Comparison of ENCODE assay signal across 26 cellular contexts in the genomic region with DNA sequence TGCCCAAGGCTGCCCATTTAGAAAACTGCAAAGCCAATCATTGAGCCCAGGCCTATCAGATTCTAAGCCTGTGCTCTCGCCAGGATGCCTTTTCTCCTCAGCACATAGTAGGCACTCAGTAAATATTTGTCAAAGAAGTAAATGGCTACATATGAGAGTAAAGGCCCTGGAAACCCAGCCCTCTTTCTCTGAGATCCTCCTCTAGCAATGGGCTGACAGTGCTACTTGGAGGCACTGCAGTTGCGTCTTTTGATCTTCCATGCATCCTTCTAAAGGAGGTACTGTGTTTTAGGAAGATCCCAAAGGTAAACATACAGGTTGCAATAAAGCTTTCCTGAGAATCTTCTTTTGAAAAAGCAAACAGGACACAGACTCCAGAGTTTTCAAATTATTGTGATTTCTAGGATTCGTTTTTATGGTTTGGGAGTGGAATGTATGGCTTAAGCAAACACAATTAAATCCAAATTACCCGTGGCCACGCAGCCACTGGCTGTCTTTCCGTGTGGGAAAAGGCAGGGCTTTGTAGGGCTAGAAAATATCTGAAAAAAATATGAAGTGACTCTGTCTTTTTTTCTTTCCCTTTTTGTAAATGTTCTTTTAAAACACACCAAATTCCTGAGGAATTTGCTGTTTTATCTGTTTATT.
DNase-seq lines count a peak whose midpoint lies in the region; ATAC-seq, FAIRE-seq and TF ChIP-seq lines count a peak whose summit lies in the region.
"Had no signal": no experiment of that assay in that cellular context is flagged by ENCODE, and none has a peak within 500 bp of the region (broad histone marks: within the 10 kb centered on the region; RNA-seq: fewer than 3 reads in every experiment).

No MANE protein-coding gene starts in this region.

- no peaks in the 10 kb centered on the region for H3K36me3 Mint-ChIP-seq in nephron (ENCODE audit: low read depth)
- H3K36me3 Mint-ChIP-seq in naive thymus-derived CD4-positive, alpha-beta T cell = peaks cover 0 to 4% (median 4%) of the 10 kb centered on the region in 5 donors
- H3K36me3 Mint-ChIP-seq: CD8-positive, alpha-beta memory T cell had no signal

- peaks cover 41% of the 10 kb centered on the region for H3K4me1 Mint-ChIP-seq in nephron
- H3K4me1 Mint-ChIP-seq in naive thymus-derived CD4-positive, alpha-beta T cell = no peaks in the 10 kb centered on the region
- H3K4me1 Mint-ChIP-seq: CD8-positive, alpha-beta memory T cell had no signal

- no peak overlapping the region for H3K4me3 ChIP-seq in fibroblast of lung (replicated peaks in 1 of 4; ENCODE audit: control extremely low read depth in 1 of 4, insufficient read depth in 1 of 4, low read depth in 3 of 4, low read length in 4 of 4)
- H3K4me3 ChIP-seq in WERI-Rb-1 (ENCODE audit: low read depth, low read length) = no peak overlapping the region
- H3K4me3 ChIP-seq in naive thymus-derived CD4-positive, alpha-beta T cell (ENCODE audit: low read length) = no peak overlapping the region
- H3K4me3 ChIP-seq: PC-9 had no signal

- TF ChIP-seq CTCF in fibroblast of lung (conservative IDR thresholded peaks at IDR 0.05 in 1 of 2, IDR thresholded peaks at IDR 0.05 in 1 of 2; ENCODE audit: low read depth in 1 of 2, low read length in 2 of 2) (no peak), nephron (IDR thresholded peaks at IDR 0.05; ENCODE audit: unreplicated experiment in 3 of 3) (no peak), WERI-Rb-1 (IDR thresholded peaks at IDR 0.05; ENCODE audit: low read depth, low read length) (no peak)

- peaks cover 12% of the 10 kb centered on the region for H3K4me1 ChIP-seq in fibroblast of lung (ENCODE audit: control insufficient read depth, extremely low read depth, insufficient read depth, low read length)
- H3K4me1 ChIP-seq in naive thymus-derived CD4-positive, alpha-beta T cell (ENCODE audit: control insufficient read depth in 2 of 2, insufficient read depth in 2 of 2, low read length in 2 of 2) = no peaks in the 10 kb centered on the region

- H3K4me3 Mint-ChIP-seq in nephron = no peak overlapping the region
- H3K4me3 Mint-ChIP-seq in naive thymus-derived CD4-positive, alpha-beta T cell = no peak overlapping the region
- H3K4me3 Mint-ChIP-seq: CD8-positive, alpha-beta memory T cell; IgD-negative memory B cell had no signal

- CTCF ChIA-PET in naive thymus-derived CD4-positive, alpha-beta T cell (lab: Charles Lee) = no interaction called here

- FAIRE-seq in GM12891 (lab: Jason Lieb, UNC) = no peak
- FAIRE-seq: A204.1, G401.6, GM18507 had no signal

- no peak for ATAC-seq in naive thymus-derived CD4-positive, alpha-beta T cell

- H3K9me3 ChIP-seq in fibroblast of lung (ENCODE audit: control insufficient read depth, insufficient read depth, low read depth, low read length) (no peaks in the 10 kb centered on the region), WERI-Rb-1 (ENCODE audit: severe bottlenecking) (no peaks in the 10 kb centered on the region)
- H3K9me3 ChIP-seq in naive thymus-derived CD4-positive, alpha-beta T cell (ENCODE audit: control insufficient read depth in 2 of 3, low read length in 3 of 3) = no peaks in the 10 kb centered on the region

- H3K27me3 ChIP-seq in fibroblast of lung (ENCODE audit: control insufficient read depth, insufficient read depth, low read length) = no peaks in the 10 kb centered on the region
- H3K27me3 ChIP-seq in WERI-Rb-1 (ENCODE audit: insufficient read depth, low read depth, severe bottlenecking) = no peaks in the 10 kb centered on the region
- no peaks in the 10 kb centered on the region for H3K27me3 ChIP-seq in naive thymus-derived CD4-positive, alpha-beta T cell (ENCODE audit: control insufficient read depth in 2 of 2, insufficient read depth in 2 of 2, low read length in 2 of 2)

- no peak overlapping the region for H3K27ac ChIP-seq in fibroblast of lung (ENCODE audit: insufficient read depth, low read length)
- H3K27ac ChIP-seq in WERI-Rb-1 = no peak overlapping the region
- H3K27ac ChIP-seq in naive thymus-derived CD4-positive, alpha-beta T cell (ENCODE audit: low read depth, low read length) = no peak overlapping the region
- H3K27ac ChIP-seq: C4-2B, PC-9 had no signal

- H3K79me2 ChIP-seq in fibroblast of lung (ENCODE audit: control insufficient read depth, insufficient read depth, low read length) = no peaks in the 10 kb centered on the region

- no peak overlapping the region for H3K9ac ChIP-seq in fibroblast of lung (ENCODE audit: insufficient read depth, low read length)

- H4K20me1 ChIP-seq in fibroblast of lung (ENCODE audit: control insufficient read depth, extremely low read depth, insufficient read depth, low read length) = no peaks in the 10 kb centered on the region

- H3K27ac Mint-ChIP-seq in nephron = peak overlapping the region in 2 of 3 experiments; percentile 13 to 15
- H3K27ac Mint-ChIP-seq in naive thymus-derived CD4-positive, alpha-beta T cell = no peak overlapping the region
- H3K27ac Mint-ChIP-seq: CD8-positive, alpha-beta memory T cell; IgD-negative memory B cell had no signal

- H3K36me3 ChIP-seq in fibroblast of lung (ENCODE audit: control insufficient read depth, insufficient read depth, low read length) = no peaks in the 10 kb centered on the region
- no peaks in the 10 kb centered on the region for H3K36me3 ChIP-seq in WERI-Rb-1
- no peaks in the 10 kb centered on the region for H3K36me3 ChIP-seq in naive thymus-derived CD4-positive, alpha-beta T cell (ENCODE audit: control insufficient read depth in 2 of 3, insufficient read depth in 3 of 3, low read length in 3 of 3)

- DNase-seq in EH (ENCODE audit: low read depth) = peak; percentile 75
- peak; percentile 7 for DNase-seq in NCI-H1105 (lab: John Stamatoyannopoulos, UW)
- DNase-seq in fibroblast of lung (ENCODE audit: low read depth in 2 of 2) = no peak
- no peak for DNase-seq in WERI-Rb-1
- DNase-seq in naive thymus-derived CD4-positive, alpha-beta T cell = no peak
- no peak for DNase-seq in GM12891 (ENCODE audit: insufficient read length, low spot score)
- DNase-seq: Calu3; CD8-positive, alpha-beta memory T cell; DMS153; GOT3; HCEC 1CT; MV-4-11; NCI-H1436 treated with DMSO at 0.1 percent for 48 hours; NCI-H1930; NCI-H226; NCI-H524; PC-9; RPMI8226; SHP77; SW 1271 had no signal

- H3K9me3 Mint-ChIP-seq in nephron = no peaks in the 10 kb centered on the region
- peaks cover 0 to 4% (median 0%) of the 10 kb centered on the region in 11 donors for H3K9me3 Mint-ChIP-seq in naive thymus-derived CD4-positive, alpha-beta T cell
- H3K9me3 Mint-ChIP-seq: CD8-positive, alpha-beta memory T cell; IgD-negative memory B cell had no signal

- H2AFZ ChIP-seq in fibroblast of lung (ENCODE audit: low read length) = no peak overlapping the region
- H2AFZ ChIP-seq: PC-9 had no signal

- intact Hi-C loops in naive thymus-derived CD4-positive, alpha-beta T cell (cut with micrococcal nuclease) = no loop called here

- TF ChIP-seq POLR2A in GM12891 (IDR thresholded peaks at IDR 0.05; ENCODE audit: low read depth, low read length) = no peak

- H3K27me3 Mint-ChIP-seq in nephron (ENCODE audit: low read depth) = no peaks in the 10 kb centered on the region
- peaks cover 0 to 5% (median 0%) of the 10 kb centered on the region in 5 donors for H3K27me3 Mint-ChIP-seq in naive thymus-derived CD4-positive, alpha-beta T cell

- H3K4me2 ChIP-seq in fibroblast of lung (ENCODE audit: extremely low read depth, insufficient read depth, low read length) = peak overlapping the region; percentile 8
- H3K4me2 ChIP-seq: PC-9 had no signal

- POLR2A ChIA-PET in naive thymus-derived CD4-positive, alpha-beta T cell (lab: Charles Lee) = no interaction called here

TF ChIP-seq in GM12891, 5 proteins besides CTCF, POLR2A, EP300 and RAD21:
- no peak for TF ChIP-seq POLR2AphosphoS5 (IDR thresholded peaks at IDR 0.05; ENCODE audit: low read depth, low read length)
- TF ChIP-seq SPI1 (IDR thresholded peaks at IDR 0.05; ENCODE audit: low read depth, low read length) = no peak
- no peak for TF ChIP-seq TAF1 (IDR thresholded peaks at IDR 0.05; ENCODE audit: low read depth, low read length)
- no peak for TF ChIP-seq PAX5 (IDR thresholded peaks at IDR 0.05; ENCODE audit: insufficient read depth, low read length, severe bottlenecking)
- no peak for TF ChIP-seq POU2F2 (IDR thresholded peaks at IDR 0.05; ENCODE audit: low read depth, low read length)

Comparison
In these comparisons a context has a peak if more than half of its experiments do, and no peak if none do; other contexts are left out.
1. DNase-seq: peak in EH (single experiment) and NCI-H1105 (single experiment); none in fibroblast of lung (0 of 2), WERI-Rb-1 (single experiment), naive thymus-derived CD4-positive, alpha-beta T cell (0 of 9) and GM12891 (single experiment).
2. H3K27ac Mint-ChIP-seq: peak in nephron (2 of 3); none in naive thymus-derived CD4-positive, alpha-beta T cell (0 of 9).